ENCODE assay signal across 10 cellular contexts in genomic region chr7:1725199-1725701, GRCh38. TPM values are rescaled to one million over a fixed set of nuclear protein-coding genes. Genes with fewer than 3 reads are reported as not detected.
DNase-seq lines count a peak whose midpoint lies in the region; ATAC-seq lines count a peak whose summit lies in the region.
"Had no signal": no experiment of that assay in that cellular context is flagged by ENCODE, and none has a peak within 500 bp of the region (broad histone marks: within the 10 kb centered on the region; RNA-seq: fewer than 3 reads in every experiment).

No MANE protein-coding gene starts in this region.

- WGBS in right cardiac atrium, result 44% methylated on average over 22 of the region's 22 CpGs

- DNase-seq in COLO668 (lab: John Stamatoyannopoulos, UW; ENCODE audit: unreplicated experiment), result peak; percentile 99
- peak; percentile 36 for DNase-seq in NCI-H146 treated with DMSO at 0.1 percent for 48 hours (lab: John Stamatoyannopoulos, UW; ENCODE audit: unreplicated experiment)
- peak; percentile 95 to 97 for DNase-seq in SHP77 (lab: John Stamatoyannopoulos, UW)
- DNase-seq in right cardiac atrium, result peak; percentile 80 to 89 (median 89)
- no peak for DNase-seq in islet precursor cell
- DNase-seq: activated effector memory CD4-positive, alpha-beta T cell treated with anti-CD3 and anti-CD28 coated beads, Interleukin-2, amount 50 U/mL, for 16 hours; mesenchymal stem cell had no signal

- intact Hi-C loops in right cardiac atrium (cut with DNase I), result no loop called here

- no peaks in the 10 kb centered on the region for H3K9me3 ChIP-seq in right cardiac atrium (ENCODE audit: control insufficient read depth, low read length)

- H3K4me3 ChIP-seq in right cardiac atrium (ENCODE audit: low read length), result no peak overlapping the region

- ATAC-seq in right cardiac atrium, result peak; percentile 83 to 85
- ATAC-seq in HG03139 (IDR thresholded peaks at IDR 0.05; ENCODE audit: unreplicated experiment), result no peak
- no peak for ATAC-seq in GM21367 (IDR thresholded peaks at IDR 0.05; ENCODE audit: unreplicated experiment)
- no peak for ATAC-seq in GM19455 (IDR thresholded peaks at IDR 0.05; ENCODE audit: unreplicated experiment)

- H3K27ac ChIP-seq in right cardiac atrium (ENCODE audit: low read length), result peak overlapping the region; percentile 69

- no peaks in the 10 kb centered on the region for H3K4me1 ChIP-seq in right cardiac atrium (ENCODE audit: control insufficient read depth, insufficient read depth, low read length)

- H3K27me3 ChIP-seq in right cardiac atrium (ENCODE audit: control insufficient read depth, insufficient read depth), result no peaks in the 10 kb centered on the region

RNA-seq across cellular contexts. Expression of gene ELFN1, which starts 55.2 kb away (rescaled TPM):
- 10 to 100 TPM; 11.8 to 13.7 (median 13.0) TPM for total RNA-seq in right cardiac atrium
- polyA plus RNA-seq in right cardiac atrium, result 9.1 TPM

Comparison
In these comparisons a context has a peak if more than half of its experiments do, and no peak if none do; other contexts are left out.
1. ATAC-seq: peak in right cardiac atrium (2 of 2); none in HG03139 (single experiment), GM21367 (single experiment) and GM19455 (single experiment).